In genomic region chr18:35029770-35030169, GRCh38 we compare ENCODE assay signal across 8 cellular contexts. TPM values are rescaled to one million over a fixed set of nuclear protein-coding genes. Genes with fewer than 3 reads are reported as not detected.
DNase-seq lines count a peak whose midpoint lies in the region; ATAC-seq, FAIRE-seq and TF ChIP-seq lines count a peak whose summit lies in the region.

No MANE protein-coding gene starts in this region.

- no peaks in the 10 kb centered on the region for H3K9me3 ChIP-seq in gastrocnemius medialis
- no peaks in the 10 kb centered on the region for H3K9me3 ChIP-seq in body of pancreas

- H3K9me3 Mint-ChIP-seq in central memory CD8-positive, alpha-beta T cell: no peaks in the 10 kb centered on the region

- TF ChIP-seq POLR2A in gastrocnemius medialis (IDR thresholded peaks at IDR 0.05) (no peak), body of pancreas (IDR thresholded peaks at IDR 0.05) (no peak)

- H3K4me3 ChIP-seq in gastrocnemius medialis (peak overlapping the region; percentile 5 to 45 (median 32)), body of pancreas (no peak overlapping the region)

- peaks cover 33% of the 10 kb centered on the region for H3K4me1 Mint-ChIP-seq in central memory CD8-positive, alpha-beta T cell

- FAIRE-seq in GM19239 (lab: Jason Lieb, UNC): peak; percentile 95

- 34 to 44% methylated on average over 3 of the region's 3 CpGs for WGBS in body of pancreas, 2 donors

- intact Hi-C loops in gastrocnemius medialis (cut with DNase I; ENCODE audit: low total_unique reads) (no loop called here), body of pancreas (cut with DNase I) (no loop called here)

- in situ Hi-C loops in gastrocnemius medialis (cut with MboI; ENCODE audit: low sequenced_read_pairs in 4 of 4): no loop called here

- H3K27ac ChIP-seq in gastrocnemius medialis (peak overlapping the region; percentile 15 to 63 (median 51)), body of pancreas (peak overlapping the region in 1 of 4 donors; percentile 34)

- H3K36me3 Mint-ChIP-seq in central memory CD8-positive, alpha-beta T cell (ENCODE audit: insufficient read depth): peaks cover 7% of the 10 kb centered on the region

- peak; percentile 86 for ATAC-seq in HG03439 (IDR thresholded peaks at IDR 0.05; ENCODE audit: unreplicated experiment)
- peak; percentile 74 for ATAC-seq in central memory CD8-positive, alpha-beta T cell (replicated peaks; ENCODE audit: extremely low read depth, poor library complexity, severe bottlenecking)
- ATAC-seq in gastrocnemius medialis: peak in 1 of 2 donors; percentile 18
- ATAC-seq in body of pancreas: no peak

- H3K27me3 ChIP-seq in gastrocnemius medialis (no peaks in the 10 kb centered on the region), body of pancreas (no peaks in the 10 kb centered on the region)

- peak; percentile 37 for DNase-seq in CD1c-positive myeloid dendritic cell (ENCODE audit: extremely low spot score)
- DNase-seq in GM19239 (ENCODE audit: insufficient read length, low spot score): no peak
- DNase-seq in central memory CD8-positive, alpha-beta T cell (ENCODE audit: low spot score in 2 of 2): no peak
- DNase-seq in gastrocnemius medialis: no peak
- no peak for DNase-seq in NCI-H774 (lab: John Stamatoyannopoulos, UW)
- no peak for DNase-seq in HPDE6-E6E7 (ENCODE audit: extremely low spot score)
- DNase-seq in body of pancreas: no peak

- no peaks in the 10 kb centered on the region for H3K27me3 Mint-ChIP-seq in central memory CD8-positive, alpha-beta T cell

- no peaks in the 10 kb centered on the region for H3K36me3 ChIP-seq in gastrocnemius medialis
- H3K36me3 ChIP-seq in body of pancreas (replicated peaks in 1 of 2; ENCODE audit: insufficient read depth in 1 of 2, low read depth in 2 of 2): no peaks in the 10 kb centered on the region

- TF ChIP-seq CTCF in gastrocnemius medialis (IDR thresholded peaks at IDR 0.05 in 4 of 5, conservative IDR thresholded peaks at IDR 0.05 in 1 of 5): no peak
- peak in 2 of 7 experiments; percentile 24 to 27 for TF ChIP-seq CTCF in body of pancreas (IDR thresholded peaks at IDR 0.05)

- H3K27ac Mint-ChIP-seq in central memory CD8-positive, alpha-beta T cell (ENCODE audit: low read depth): peak overlapping the region; percentile 96

- peak overlapping the region; percentile 84 for H3K4me3 Mint-ChIP-seq in central memory CD8-positive, alpha-beta T cell

- H3K4me1 ChIP-seq in gastrocnemius medialis (peaks cover 40 to 47% of the 10 kb centered on the region in 2 donors), body of pancreas (peaks cover 10% of the 10 kb centered on the region)

RNA-seq across cellular contexts. Expression of gene MAPRE2, which starts 11.4 kb away (rescaled TPM):
- total RNA-seq in gastrocnemius medialis (10 to 100 TPM; 21.3 to 46.2 (median 34.4) TPM), body of pancreas (10 to 100 TPM; 11.7 to 11.9 TPM)

Comparison
In these comparisons a context has a peak if more than half of its experiments do, and no peak if none do; other contexts are left out.
1. H3K4me3 ChIP-seq: peak in gastrocnemius medialis (4 of 4); none in body of pancreas (0 of 2).